ENCODE assay signal across 20 cellular contexts in genomic region chr1:219266524-219266923, GRCh38.
"Had no signal": no experiment of that assay in that cellular context is flagged by ENCODE, and none has a peak within 500 bp of the region (broad histone marks: within the 10 kb centered on the region; RNA-seq: fewer than 3 reads in every experiment).

No MANE protein-coding gene starts in this region.

- H3K4me1 Mint-ChIP-seq: activated CD8-positive, alpha-beta memory T cell treated with anti-CD3 and anti-CD28 coated beads, Interleukin-2, amount 10 ng/mL, durations not matched to agents 7 days and 5 days; activated naive CD8-positive, alpha-beta T cell treated with anti-CD3 and anti-CD28 coated beads for 36 hours had no signal

- DNase-seq: activated CD4-positive, alpha-beta T cell treated with anti-CD3 and anti-CD28 coated beads for 48 hours; activated CD4-positive, alpha-beta T cell treated with anti-CD3 and anti-CD28 coated beads, Interleukin-2, amount 50 U/mL, for 48 hours; activated CD4-positive, CD25-positive, alpha-beta regulatory T cell treated with anti-CD3 and anti-CD28 coated beads, Interleukin-2, amount 50 U/mL, for 72 hours; activated CD8-positive, alpha-beta memory T cell treated with anti-CD3 and anti-CD28 coated beads, Interleukin-2, amount 10 ng/mL, durations not matched to agents 7 days and 5 days; activated effector memory CD4-positive, alpha-beta T cell treated with anti-CD3 and anti-CD28 coated beads, Interleukin-2, amount 50 U/mL, for 16 hours; activated naive CD4-positive, alpha-beta T cell treated with anti-CD3 and anti-CD28 coated beads for 36 hours; activated naive CD8-positive, alpha-beta T cell treated with anti-CD3 and anti-CD28 coated beads for 36 hours; activated T-cell treated with anti-CD3 and anti-CD28 coated beads, Interleukin-2, amount 50 U/mL, for 4 hours; anterior cingulate cortex; caudate nucleus; MM.1S; NCI-H1105; NCI-H1436; NCI-H187; NCI-H2081; NCI-H524; SIG-M5; T-helper 2 cell; T1000 had no signal

- H3K36me3 Mint-ChIP-seq: activated CD8-positive, alpha-beta memory T cell treated with anti-CD3 and anti-CD28 coated beads, Interleukin-2, amount 10 ng/mL, durations not matched to agents 7 days and 5 days; activated naive CD8-positive, alpha-beta T cell treated with anti-CD3 and anti-CD28 coated beads for 36 hours had no signal

- H3K27me3 Mint-ChIP-seq: activated CD8-positive, alpha-beta memory T cell treated with anti-CD3 and anti-CD28 coated beads, Interleukin-2, amount 10 ng/mL, durations not matched to agents 7 days and 5 days; activated naive CD8-positive, alpha-beta T cell treated with anti-CD3 and anti-CD28 coated beads for 36 hours had no signal

- ATAC-seq: activated CD8-positive, alpha-beta memory T cell treated with anti-CD3 and anti-CD28 coated beads, Interleukin-2, amount 10 ng/mL, durations not matched to agents 7 days and 5 days; activated T-cell treated with anti-CD3 and anti-CD28 coated beads, Interleukin-2, amount 50 U/mL, for 4 hours; WTC11 had no signal

- H3K27ac Mint-ChIP-seq: activated CD8-positive, alpha-beta memory T cell treated with anti-CD3 and anti-CD28 coated beads, Interleukin-2, amount 10 ng/mL, durations not matched to agents 7 days and 5 days; activated naive CD4-positive, alpha-beta T cell treated with anti-CD3 and anti-CD28 coated beads for 36 hours; activated naive CD8-positive, alpha-beta T cell treated with anti-CD3 and anti-CD28 coated beads for 36 hours; WTC11 had no signal

- H3K4me3 Mint-ChIP-seq: activated CD8-positive, alpha-beta memory T cell treated with anti-CD3 and anti-CD28 coated beads, Interleukin-2, amount 10 ng/mL, durations not matched to agents 7 days and 5 days; activated naive CD4-positive, alpha-beta T cell treated with anti-CD3 and anti-CD28 coated beads for 36 hours; activated naive CD8-positive, alpha-beta T cell treated with anti-CD3 and anti-CD28 coated beads for 36 hours; activated T-cell treated with anti-CD3 and anti-CD28 coated beads, Interleukin-2, amount 50 U/mL, for 4 hours; WTC11 had no signal
